ENCODE assay signal across 12 cellular contexts in genomic region chr9:37412431-37413151, GRCh38. TPM values are rescaled to one million over a fixed set of nuclear protein-coding genes. Genes with fewer than 3 reads are reported as not detected.
DNase-seq lines count a peak whose midpoint lies in the region; ATAC-seq, FAIRE-seq and TF ChIP-seq lines count a peak whose summit lies in the region.
"Had no signal": no experiment of that assay in that cellular context is flagged by ENCODE, and none has a peak within 500 bp of the region (broad histone marks: within the 10 kb centered on the region; RNA-seq: fewer than 3 reads in every experiment).

No MANE protein-coding gene starts in this region.

- H3K27ac Mint-ChIP-seq in brain = peak overlapping the region in 3 of 5 experiments; percentile 90 to 98 (median 91)

- H3K4me3 ChIP-seq in lower lobe of right lung = no peak overlapping the region
- H3K4me3 ChIP-seq: adrenal gland, SJSA1 had no signal

- peaks cover 0 to 5% (median 0%) of the 10 kb centered on the region in 5 experiments for H3K9me3 Mint-ChIP-seq in brain

- no peaks in the 10 kb centered on the region for H3K36me3 ChIP-seq in lower lobe of right lung
- H3K36me3 ChIP-seq: adrenal gland, SJSA1 had no signal

- H3K27me3 ChIP-seq in lower lobe of right lung (ENCODE audit: low read depth) = no peaks in the 10 kb centered on the region
- H3K27me3 ChIP-seq: adrenal gland, SJSA1 had no signal

- no peak for TF ChIP-seq CTCF in AG09319 (IDR thresholded peaks at IDR 0.05; ENCODE audit: low read depth, low read length)
- TF ChIP-seq CTCF in brain (conservative IDR thresholded peaks at IDR 0.05) = no peak
- TF ChIP-seq CTCF in lower lobe of right lung (IDR thresholded peaks at IDR 0.05) = no peak

- H3K36me3 Mint-ChIP-seq in brain = no peaks in the 10 kb centered on the region

- peak; percentile 5 for DNase-seq in AG09319 (ENCODE audit: extremely low read depth, low read depth)
- DNase-seq in HTR-8/SVneo (ENCODE audit: insufficient read length, low spot score) = peak; percentile 48
- no peak for DNase-seq in lower lobe of right lung
- DNase-seq in epidermal melanocyte (ENCODE audit: insufficient read length, low spot score) = no peak
- no peak for DNase-seq in stimulated activated CD4-positive, alpha-beta T cell treated with anti-CD3 and anti-CD28 coated beads, Interleukin-12 subunit alpha, Interleukin-12 subunit beta, amount 100 ng/mL, for 4 hours
- DNase-seq: adrenal gland, GOT3, mesendoderm had no signal

- peaks cover 32% of the 10 kb centered on the region for H3K4me1 Mint-ChIP-seq in brain

- peaks cover 12% of the 10 kb centered on the region for H3K4me1 ChIP-seq in lower lobe of right lung

- H3K27me3 Mint-ChIP-seq in brain = no peaks in the 10 kb centered on the region

- H3K27ac ChIP-seq in lower lobe of right lung = peak overlapping the region; percentile 11
- H3K27ac ChIP-seq: SJSA1 had no signal

- FAIRE-seq in HTR-8/SVneo (lab: Jason Lieb, UNC) = no peak

- intact Hi-C loops in lower lobe of right lung (cut with DNase I) = no loop called here

- ATAC-seq in lower lobe of right lung (no peak), HG03460 (IDR thresholded peaks at IDR 0.05; ENCODE audit: unreplicated experiment) (no peak), GM18873 (IDR thresholded peaks at IDR 0.05; ENCODE audit: low FRiP score, unreplicated experiment) (no peak)

- peak overlapping the region in 2 of 5 experiments; percentile 17 to 33 for H3K4me3 Mint-ChIP-seq in brain

- H3K9me3 ChIP-seq in lower lobe of right lung = no peaks in the 10 kb centered on the region
- H3K9me3 ChIP-seq: adrenal gland, SJSA1 had no signal

RNA-seq across cellular contexts. Expression of gene GRHPR, which starts 9.9 kb away (rescaled TPM):
- 213 TPM for polyA plus RNA-seq in brain (ENCODE audit: insufficient read depth, low read depth, low replicate concordance)
- total RNA-seq in lower lobe of right lung = 64.8 TPM

RNA-seq across cellular contexts. Expression of gene ZBTB5, which starts 52.7 kb away (rescaled TPM):
- polyA plus RNA-seq in brain (ENCODE audit: insufficient read depth, low read depth, low replicate concordance) = 21.2 TPM
- 9.2 TPM for total RNA-seq in lower lobe of right lung

Comparison
In these comparisons a context has a peak if more than half of its experiments do, and no peak if none do; other contexts are left out.
1. DNase-seq: peak in AG09319 (single experiment) and HTR-8/SVneo (single experiment); none in lower lobe of right lung (single experiment), epidermal melanocyte (single experiment) and stimulated activated CD4-positive, alpha-beta T cell treated with anti-CD3 and anti-CD28 coated beads, Interleukin-12 subunit alpha, Interleukin-12 subunit beta, amount 100 ng/mL, for 4 hours (single experiment).